In the genomic region with DNA sequence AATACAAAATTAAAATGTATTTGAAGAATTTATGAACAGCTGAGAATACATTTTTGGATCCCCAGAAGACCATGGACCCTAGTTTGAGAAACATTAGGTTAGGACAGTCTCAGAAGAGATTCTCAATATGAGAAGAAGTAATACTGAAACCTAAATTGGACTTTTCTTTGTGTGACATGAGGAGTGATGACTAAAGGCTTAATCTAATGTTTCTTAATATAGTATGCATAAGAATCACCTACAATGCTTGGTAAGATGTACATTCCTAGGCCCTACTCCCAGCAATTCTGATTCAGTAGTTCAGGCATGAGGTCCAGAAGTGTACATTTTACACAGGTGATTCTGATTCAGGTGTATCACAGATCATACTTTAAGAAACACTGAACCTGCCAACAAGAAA, we compare ENCODE assay signal across 13 cellular contexts. TPM values are rescaled to one million over a fixed set of nuclear protein-coding genes. Genes with fewer than 3 reads are reported as not detected.
A peak's percentile ranks its signal among the peaks of the same experiment; 100 is the strongest.
DNase-seq lines count a peak whose midpoint lies in the region; ATAC-seq lines count a peak whose summit lies in the region.
"Had no signal": no experiment of that assay in that cellular context is flagged by ENCODE, and none has a peak within 500 bp of the region (broad histone marks: within the 10 kb centered on the region; RNA-seq: fewer than 3 reads in every experiment).

No MANE protein-coding gene starts in this region.

- no peak for ATAC-seq in activated T-cell treated with anti-CD3 and anti-CD28 coated beads, Interleukin-2, amount 50 U/mL, for 72 hours (replicated peaks in 1 of 2)
- ATAC-seq in GM21786 (IDR thresholded peaks at IDR 0.05; ENCODE audit: unreplicated experiment): peak; percentile 21
- ATAC-seq in natural killer cell treated with Interleukin-12 subunit alpha and Interleukin-12 subunit beta and Interleukin-15 and Interleukin-18, amount 100 ng/mL, for 72 hours: peak in 1 of 2 donors; percentile 1
- ATAC-seq: naive thymus-derived CD8-positive, alpha-beta T cell had no signal

- DNase-seq in activated T-cell treated with anti-CD3 and anti-CD28 coated beads, Interleukin-2, amount 50 U/mL, for 72 hours: no peak
- no peak for DNase-seq in activated T-cell treated with anti-CD3 and anti-CD28 coated beads, Interleukin-2, amount 50 U/mL, for 48 hours
- no peak for DNase-seq in activated T-helper 1 cell treated with anti-CD3 and anti-CD28 coated beads, Interleukin-12 subunit alpha, Interleukin-12 subunit beta, Interleukin-2, Interleukin-4 antibody, amounts not matched to agents 30 ng/mL and 10 ng/mL and 1 ng/mL, durations not matched to agents 14 hours and 24 hours and 36 hours (ENCODE audit: low spot score)
- DNase-seq in natural killer cell treated with Interleukin-12 subunit alpha and Interleukin-12 subunit beta and Interleukin-15 and Interleukin-18, amount 100 ng/mL, for 72 hours (ENCODE audit: low spot score): no peak
- DNase-seq in substantia nigra (lab: John Stamatoyannopoulos, UW) (no peak), NCI-H2029 treated with DMSO at 0.1 percent for 48 hours (lab: John Stamatoyannopoulos, UW) (no peak), NCI-H82 (lab: John Stamatoyannopoulos, UW) (no peak)
- DNase-seq: adrenal gland; cerebellar nuclear complex; naive thymus-derived CD8-positive, alpha-beta T cell; NCI-H1694 treated with DMSO at 0.1 percent for 48 hours had no signal

- intact Hi-C loops in activated T-helper 1 cell treated with anti-CD3 and anti-CD28 coated beads, Interleukin-12 subunit alpha, Interleukin-12 subunit beta, Interleukin-2, Interleukin-4 antibody, amounts not matched to agents 30 ng/mL and 10 ng/mL and 1 ng/mL, durations not matched to agents 14 hours and 24 hours and 36 hours (cut with micrococcal nuclease): loop anchor here (1.0 to 10.0 kb wide), 3 partner anchors 8 to 117 kb away; no protein-coding TSS in a partner anchor

- no peak overlapping the region for H3K27ac ChIP-seq in substantia nigra (ENCODE audit: low read depth, low read length, poor library complexity, severe bottlenecking)
- H3K27ac ChIP-seq: adrenal gland, prostate gland had no signal

- H3K27me3 Mint-ChIP-seq in activated T-cell treated with anti-CD3 and anti-CD28 coated beads, Interleukin-2, amount 50 U/mL, for 72 hours (ENCODE audit: low read depth): no peaks in the 10 kb centered on the region
- H3K27me3 Mint-ChIP-seq in activated T-helper 1 cell treated with anti-CD3 and anti-CD28 coated beads, Interleukin-12 subunit alpha, Interleukin-12 subunit beta, Interleukin-2, Interleukin-4 antibody, amounts not matched to agents 30 ng/mL and 10 ng/mL and 1 ng/mL, durations not matched to agents 14 hours and 24 hours and 36 hours (ENCODE audit: insufficient read depth): no peaks in the 10 kb centered on the region
- H3K27me3 Mint-ChIP-seq in natural killer cell treated with Interleukin-12 subunit alpha and Interleukin-12 subunit beta and Interleukin-15 and Interleukin-18, amount 100 ng/mL, for 72 hours: no peaks in the 10 kb centered on the region
- H3K27me3 Mint-ChIP-seq: naive thymus-derived CD8-positive, alpha-beta T cell had no signal

- H3K9me3 Mint-ChIP-seq in activated T-cell treated with anti-CD3 and anti-CD28 coated beads, Interleukin-2, amount 50 U/mL, for 72 hours: no peaks in the 10 kb centered on the region
- H3K9me3 Mint-ChIP-seq in activated T-helper 1 cell treated with anti-CD3 and anti-CD28 coated beads, Interleukin-12 subunit alpha, Interleukin-12 subunit beta, Interleukin-2, Interleukin-4 antibody, amounts not matched to agents 30 ng/mL and 10 ng/mL and 1 ng/mL, durations not matched to agents 14 hours and 24 hours and 36 hours: no peaks in the 10 kb centered on the region
- peaks cover 3% of the 10 kb centered on the region for H3K9me3 Mint-ChIP-seq in natural killer cell treated with Interleukin-12 subunit alpha and Interleukin-12 subunit beta and Interleukin-15 and Interleukin-18, amount 100 ng/mL, for 72 hours
- H3K9me3 Mint-ChIP-seq: naive thymus-derived CD8-positive, alpha-beta T cell had no signal

- peak overlapping the region; percentile 100 for H3K27ac Mint-ChIP-seq in activated T-cell treated with anti-CD3 and anti-CD28 coated beads, Interleukin-2, amount 50 U/mL, for 72 hours
- H3K27ac Mint-ChIP-seq in activated T-helper 1 cell treated with anti-CD3 and anti-CD28 coated beads, Interleukin-12 subunit alpha, Interleukin-12 subunit beta, Interleukin-2, Interleukin-4 antibody, amounts not matched to agents 30 ng/mL and 10 ng/mL and 1 ng/mL, durations not matched to agents 14 hours and 24 hours and 36 hours: peak overlapping the region; percentile 90
- H3K27ac Mint-ChIP-seq in natural killer cell treated with Interleukin-12 subunit alpha and Interleukin-12 subunit beta and Interleukin-15 and Interleukin-18, amount 100 ng/mL, for 72 hours: peak overlapping the region; percentile 99 to 100

- H3K4me1 Mint-ChIP-seq in activated T-cell treated with anti-CD3 and anti-CD28 coated beads, Interleukin-2, amount 50 U/mL, for 72 hours (ENCODE audit: low read depth): peaks cover 69% of the 10 kb centered on the region
- peaks cover 52% of the 10 kb centered on the region for H3K4me1 Mint-ChIP-seq in activated T-helper 1 cell treated with anti-CD3 and anti-CD28 coated beads, Interleukin-12 subunit alpha, Interleukin-12 subunit beta, Interleukin-2, Interleukin-4 antibody, amounts not matched to agents 30 ng/mL and 10 ng/mL and 1 ng/mL, durations not matched to agents 14 hours and 24 hours and 36 hours (ENCODE audit: low read depth)
- peaks cover 39 to 56% of the 10 kb centered on the region in 2 donors for H3K4me1 Mint-ChIP-seq in natural killer cell treated with Interleukin-12 subunit alpha and Interleukin-12 subunit beta and Interleukin-15 and Interleukin-18, amount 100 ng/mL, for 72 hours (ENCODE audit: low read depth in 2 of 2)

- H3K36me3 Mint-ChIP-seq in activated T-cell treated with anti-CD3 and anti-CD28 coated beads, Interleukin-2, amount 50 U/mL, for 72 hours (ENCODE audit: insufficient read depth in 2 of 2): peaks cover 9% of the 10 kb centered on the region in 2 donors
- H3K36me3 Mint-ChIP-seq in activated T-helper 1 cell treated with anti-CD3 and anti-CD28 coated beads, Interleukin-12 subunit alpha, Interleukin-12 subunit beta, Interleukin-2, Interleukin-4 antibody, amounts not matched to agents 30 ng/mL and 10 ng/mL and 1 ng/mL, durations not matched to agents 14 hours and 24 hours and 36 hours (ENCODE audit: low read depth): peaks cover 6% of the 10 kb centered on the region
- H3K36me3 Mint-ChIP-seq in natural killer cell treated with Interleukin-12 subunit alpha and Interleukin-12 subunit beta and Interleukin-15 and Interleukin-18, amount 100 ng/mL, for 72 hours: peaks cover 12% of the 10 kb centered on the region
- H3K36me3 Mint-ChIP-seq: naive thymus-derived CD8-positive, alpha-beta T cell had no signal

- peak overlapping the region; percentile 68 to 98 for H3K4me3 Mint-ChIP-seq in activated T-cell treated with anti-CD3 and anti-CD28 coated beads, Interleukin-2, amount 50 U/mL, for 72 hours
- H3K4me3 Mint-ChIP-seq in activated T-helper 1 cell treated with anti-CD3 and anti-CD28 coated beads, Interleukin-12 subunit alpha, Interleukin-12 subunit beta, Interleukin-2, Interleukin-4 antibody, amounts not matched to agents 30 ng/mL and 10 ng/mL and 1 ng/mL, durations not matched to agents 14 hours and 24 hours and 36 hours: peak overlapping the region; percentile 77
- H3K4me3 Mint-ChIP-seq in natural killer cell treated with Interleukin-12 subunit alpha and Interleukin-12 subunit beta and Interleukin-15 and Interleukin-18, amount 100 ng/mL, for 72 hours: peak overlapping the region; percentile 88

RNA-seq across cellular contexts. Expression of a gene that starts 31.6 kb away (rescaled TPM):
- total RNA-seq in activated T-cell treated with anti-CD3 and anti-CD28 coated beads, Interleukin-2, amount 50 U/mL, for 72 hours: 100 to 1,000 TPM; 608 to 684 TPM
- 367 and 385 TPM in 2 replicates for total RNA-seq in activated T-helper 1 cell treated with anti-CD3 and anti-CD28 coated beads, Interleukin-12 subunit alpha, Interleukin-12 subunit beta, Interleukin-2, Interleukin-4 antibody, amounts not matched to agents 30 ng/mL and 10 ng/mL and 1 ng/mL, durations not matched to agents 14 hours and 24 hours and 36 hours
- total RNA-seq in natural killer cell treated with Interleukin-12 subunit alpha and Interleukin-12 subunit beta and Interleukin-15 and Interleukin-18, amount 100 ng/mL, for 72 hours: 100 to 1,000 TPM; 574 to 813 TPM
